9 cellular contexts compared by ENCODE assay signal in the genomic region with DNA sequence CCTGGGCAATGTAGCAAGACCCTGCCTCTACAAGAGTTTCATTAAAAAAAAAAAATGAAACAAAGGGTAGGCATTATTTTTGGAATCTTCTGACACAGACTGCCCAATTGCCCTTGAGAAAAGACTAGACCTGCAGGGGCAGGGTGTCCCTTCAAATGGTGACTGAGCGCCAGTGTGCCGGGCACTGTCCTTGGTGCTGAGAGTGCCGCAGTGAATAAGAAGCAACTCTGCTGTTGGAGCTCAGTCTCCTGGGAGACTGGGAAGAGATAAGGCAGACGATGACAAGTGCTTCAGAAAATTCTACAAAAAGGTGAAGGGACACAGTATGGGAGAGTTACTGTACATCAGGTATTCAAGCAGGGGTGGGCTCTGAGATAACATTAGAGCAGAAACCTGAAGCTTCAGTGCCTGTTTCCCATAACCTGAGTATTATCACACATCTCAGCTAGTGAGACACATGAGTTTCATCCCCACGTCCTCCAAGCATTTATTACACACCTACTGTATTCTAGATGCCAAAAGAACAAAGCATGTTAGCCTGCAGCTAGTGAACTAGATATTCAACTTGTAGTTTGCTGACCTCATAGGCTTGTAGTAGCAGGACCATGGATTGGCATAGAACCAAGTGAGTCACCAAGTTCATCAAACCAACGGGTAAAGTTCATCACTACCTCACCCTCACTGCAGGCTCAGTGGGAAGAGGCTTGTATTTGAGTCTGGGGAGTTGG. TPM values are rescaled to one million over a fixed set of nuclear protein-coding genes. Genes with fewer than 3 reads are reported as not detected.
DNase-seq lines count a peak whose midpoint lies in the region; ATAC-seq, FAIRE-seq and TF ChIP-seq lines count a peak whose summit lies in the region.
"Had no signal": no experiment of that assay in that cellular context is flagged by ENCODE, and none has a peak within 500 bp of the region (broad histone marks: within the 10 kb centered on the region; RNA-seq: fewer than 3 reads in every experiment).

No MANE protein-coding gene starts in this region.

- no peak for FAIRE-seq in GM19239 (lab: Jason Lieb, UNC)

- peak; percentile 79 for ATAC-seq in mucosa of descending colon
- no peak for ATAC-seq in HG03354 (IDR thresholded peaks at IDR 0.05; ENCODE audit: poor library complexity, severe bottlenecking, unreplicated experiment)
- ATAC-seq in HG03520 (IDR thresholded peaks at IDR 0.05; ENCODE audit: unreplicated experiment), result no peak

- no peaks in the 10 kb centered on the region for H3K36me3 ChIP-seq in mucosa of descending colon (ENCODE audit: low read depth)
- H3K36me3 ChIP-seq: SJSA1 had no signal

- no peaks in the 10 kb centered on the region for H3K4me1 ChIP-seq in mucosa of descending colon (ENCODE audit: low read depth)
- H3K4me1 ChIP-seq: SJSA1 had no signal

- H3K4me3 ChIP-seq in mucosa of descending colon, result no peak overlapping the region
- H3K4me3 ChIP-seq: SJSA1 had no signal

- intact Hi-C loops in mucosa of descending colon (cut with DNase I, micrococcal nuclease), result no loop called here

- TF ChIP-seq CTCF in mucosa of descending colon (IDR thresholded peaks at IDR 0.05), result no peak

- in situ Hi-C loops in T47D (cut with HindIII; ENCODE audit: low pct_unique_long_range_greater_than_20kb, low sequenced_read_pairs), result no loop called here

- no peaks in the 10 kb centered on the region for H3K9me3 ChIP-seq in mucosa of descending colon
- H3K9me3 ChIP-seq: SJSA1 had no signal

- DNase-seq in GM19238 (ENCODE audit: insufficient read length, low spot score) (peak; percentile 19), NAMALWA (ENCODE audit: low spot score) (peak; percentile 62), T47D (ENCODE audit: low read depth in 1 of 2, low spot score in 1 of 2) (peak; percentile 48 to 74), mucosa of descending colon (peak in 2 of 3 donors; percentile 48 to 55), GM19239 (ENCODE audit: insufficient read length, low spot score) (no peak), DMS79 treated with DMSO at 0.1 percent for 48 hours (lab: John Stamatoyannopoulos, UW) (no peak)

RNA-seq across cellular contexts. Expression of a gene that starts 18.4 kb away (rescaled TPM):
- 100 to 1,000 TPM; 729 to 882 (median 820) TPM for total RNA-seq in mucosa of descending colon

Comparison
In these comparisons a context has a peak if more than half of its experiments do, and no peak if none do; other contexts are left out.
1. DNase-seq: peak in GM19238 (single experiment), NAMALWA (single experiment), T47D (2 of 2) and mucosa of descending colon (2 of 3); none in GM19239 (single experiment) and DMS79 treated with DMSO at 0.1 percent for 48 hours (single experiment).